In genomic region chr9:137550241-137550621, GRCh38 we compare ENCODE assay signal across 8 cellular contexts. TPM values are rescaled to one million over a fixed set of nuclear protein-coding genes. Genes with fewer than 3 reads are reported as not detected.
DNase-seq lines count a peak whose midpoint lies in the region; ATAC-seq and TF ChIP-seq lines count a peak whose summit lies in the region.

PNPLA7 (minus strand) TSS chr9:137550402; CDS start chr9:137550197, 205 bp downstream.

- DNase-seq in Daoy (ENCODE audit: low read depth): peak; percentile 81
- DNase-seq in MV-4-11 (lab: John Stamatoyannopoulos, UW): peak; percentile 55
- peak; percentile 86 for DNase-seq in SK-N-SH
- DNase-seq in adrenal gland: peak; percentile 90 to 96 (median 95)
- peak; percentile 92 for DNase-seq in Right ventricle myocardium inferior (ENCODE audit: missing footprints)
- peak in 55 of 56 donors; percentile 26 to 92 (median 76) for DNase-seq in nucleus accumbens (lab: John Stamatoyannopoulos, UW)

- peak within 1 kb of the TSS; percentile 69 for H3K9ac ChIP-seq in SK-N-SH

- peak within 1 kb of the TSS in 1 of 2 experiments; percentile 72; a peak in 2 of 4 replicates for H3K27ac ChIP-seq in SK-N-SH (ENCODE audit: low read depth in 2 of 2, low read length in 1 of 2)
- peak within 1 kb of the TSS; percentile 46 to 95 (median 83) for H3K27ac ChIP-seq in adrenal gland
- H3K27ac ChIP-seq in urinary bladder (ENCODE audit: low read depth): peak within 1 kb of the TSS; percentile 90

- H3K4me2 ChIP-seq in SK-N-SH: peak within 1 kb of the TSS; percentile 90

- no peak for TF ChIP-seq EP300 in SK-N-SH (IDR thresholded peaks at IDR 0.05; ENCODE audit: borderline replicate concordance in 1 of 2, low read depth in 1 of 2, low read length in 1 of 2)

- intact Hi-C loops in adrenal gland (cut with DNase I): no loop called here
- intact Hi-C loops in Right ventricle myocardium inferior (cut with DNase I): no loop called here

- 24% methylated on average over 13 of the region's 13 CpGs for WGBS in SK-N-SH (ENCODE audit: low lambda C conversion rate)
- WGBS in adrenal gland, 4 donors: 0 to 6% (median 3%) methylated on average over 5 to 13 of the region's 13 CpGs
- 6% methylated on average over 13 of the region's 13 CpGs for WGBS in urinary bladder

- 0 out of 2 replicates have a peak, but pooled peaks have one; percentile 3 for TF ChIP-seq RAD21 in SK-N-SH (IDR thresholded peaks at IDR 0.05; ENCODE audit: low read length)

- peaks cover 12% of the 10 kb centered on the region for H3F3A ChIP-seq in SK-N-SH (replicated peaks; ENCODE audit: insufficient read depth)

- TF ChIP-seq CTCF in SK-N-SH (IDR thresholded peaks at IDR 0.05) (no peak), adrenal gland (IDR thresholded peaks at IDR 0.05) (no peak)

- H3K4me1 ChIP-seq in SK-N-SH (ENCODE audit: control insufficient read depth in 1 of 2, insufficient read depth in 2 of 2, low read depth in 1 of 2, low read length in 1 of 2) (peaks cover 5 to 12% of the 10 kb centered on the region in 2 experiments; a peak in 1 of 4 replicates), adrenal gland (replicated peaks in 1 of 2) (peaks cover 8 to 19% of the 10 kb centered on the region in 2 donors), urinary bladder (ENCODE audit: insufficient read depth) (no peaks in the 10 kb centered on the region)

- H4K20me1 ChIP-seq in SK-N-SH (ENCODE audit: insufficient read depth): no peaks in the 10 kb centered on the region

- H3K36me3 ChIP-seq in SK-N-SH (replicated peaks in 1 of 2; ENCODE audit: control insufficient read depth in 1 of 2, insufficient read depth in 2 of 2, low read length in 1 of 2) (peaks cover 3 to 8% of the 10 kb centered on the region in 2 experiments), adrenal gland (replicated peaks in 1 of 2) (peaks cover 0 to 9% of the 10 kb centered on the region in 2 donors), urinary bladder (ENCODE audit: insufficient read depth) (no peaks in the 10 kb centered on the region)

- H3K4me3 ChIP-seq in SK-N-SH (ENCODE audit: low read depth in 2 of 2, low read length in 1 of 2): peak within 1 kb of the TSS; percentile 62 to 63
- peak within 1 kb of the TSS in 2 of 4 donors; percentile 62 to 81 for H3K4me3 ChIP-seq in adrenal gland
- peak within 1 kb of the TSS; percentile 76 for H3K4me3 ChIP-seq in urinary bladder (ENCODE audit: low read depth, low read length)

- TF ChIP-seq POLR2A in adrenal gland (IDR thresholded peaks at IDR 0.05): peak in 1 of 2 donors; percentile 59

- peaks cover 21% of the 10 kb centered on the region; the same call in 1 of the 2 replicates for H3K79me2 ChIP-seq in SK-N-SH (ENCODE audit: insufficient read depth)

- H3K27me3 ChIP-seq in SK-N-SH (ENCODE audit: insufficient read depth) (no peaks in the 10 kb centered on the region), adrenal gland (no peaks in the 10 kb centered on the region)

- 0 out of 2 replicates have a peak within 1 kb of the TSS, but pooled peaks have one; percentile 63 for H2AFZ ChIP-seq in SK-N-SH (ENCODE audit: low read depth)

- ATAC-seq in Right ventricle myocardium inferior (peak; percentile 86), GM21526 (IDR thresholded peaks at IDR 0.05; ENCODE audit: low FRiP score, unreplicated experiment) (no peak)

- POLR2A ChIA-PET in SK-N-SH (lab: Yijun Ruan, JAX): interaction anchor here (0.9 kb wide), 1 partner anchor 15 kb away, joined by 3 read pairs; no protein-coding TSS in a partner anchor

- no peaks in the 10 kb centered on the region for H3K9me2 ChIP-seq in SK-N-SH

- no peaks in the 10 kb centered on the region for H3K9me3 ChIP-seq in SK-N-SH
- no peaks in the 10 kb centered on the region for H3K9me3 ChIP-seq in adrenal gland (replicated peaks in 1 of 3)

- CTCF ChIA-PET in SK-N-SH (lab: Yijun Ruan, JAX): interaction anchor here (0.7 to 2.0 kb wide), 8 partner anchors 9 to 255 kb away, joined by 3 to 9 read pairs (median 3); no protein-coding TSS in a partner anchor

TF ChIP-seq in SK-N-SH, 30 proteins besides CTCF, POLR2A, EP300 and RAD21:
- TF ChIP-seq USF1 (IDR thresholded peaks at IDR 0.05; ENCODE audit: borderline replicate concordance, low read depth) (peak; percentile 59; the same call in 1 of the 2 replicates), FOXJ3 (CRISPR knock-in tag; IDR thresholded peaks at IDR 0.05) (0 out of 2 replicates have a peak, but pooled peaks have one; percentile 26), MAX (IDR thresholded peaks at IDR 0.05; ENCODE audit: low read depth) (peak; percentile 52; the same call in 1 of the 2 replicates), PBX3 (IDR thresholded peaks at IDR 0.05) (peak; percentile 18; the same call in 1 of the 2 replicates), RXRA (IDR thresholded peaks at IDR 0.05; ENCODE audit: borderline replicate concordance, low read depth) (no peak), USF2 (IDR thresholded peaks at IDR 0.05; ENCODE audit: borderline replicate concordance, low read depth, low read length) (peak; percentile 40; the same call in 1 of the 2 replicates), MXI1 (IDR thresholded peaks at IDR 0.05; ENCODE audit: low read depth, low read length) (peak; percentile 98), MEF2A (IDR thresholded peaks at IDR 0.05; ENCODE audit: borderline replicate concordance, low read depth) (no peak), JUND (IDR thresholded peaks at IDR 0.05) (no peak), RCOR1 (IDR thresholded peaks at IDR 0.05; ENCODE audit: low read length) (no peak), SIN3A (IDR thresholded peaks at IDR 0.05; ENCODE audit: borderline replicate concordance, low read depth, low read length) (0 out of 2 replicates have a peak, but pooled peaks have one; percentile 48), TCF12 (IDR thresholded peaks at IDR 0.05) (no peak), CHD2 (IDR thresholded peaks at IDR 0.05; ENCODE audit: low read length, partially characterized antibody) (no peak)
TF ChIP-seq in SK-N-SH: peak in this region for 7.

RNA-seq across cellular contexts. Expression of gene PNPLA7, which starts in this region (rescaled TPM):
- total RNA-seq in Daoy (2014; rRNA removed; shearing (Covaris generic)): under 0.01 TPM in 1 of 2 replicates, not detected in the other
- polyA plus RNA-seq in SK-N-SH (2012; rRNA removed): 0.88 and 0.99 TPM in 2 replicates
- polyA plus RNA-seq in SK-N-SH (2012; cell fraction: cytosol; rRNA removed): 0.24 and 0.35 TPM in 2 replicates
- 10.1 and 11.1 TPM in 2 replicates for polyA plus RNA-seq in SK-N-SH (2012; cell fraction: nucleus; rRNA removed)
- 10 to 100 TPM in 5 of 8 donors, 1 to 10 TPM in 3; 5.3 to 19.2 (median 10.8) TPM for total RNA-seq in adrenal gland
- 10 to 100 TPM in 2 of 3 donors, under 1 TPM in 1; 0.70 to 64.1 (median 35.5) TPM for polyA plus RNA-seq in adrenal gland
- 9.8 TPM for total RNA-seq in Right ventricle myocardium inferior
- total RNA-seq in urinary bladder: 1.1 TPM
- polyA plus RNA-seq in urinary bladder: 6.4 TPM

Comparison
In these comparisons a context has a peak if more than half of its experiments do, and no peak if none do; other contexts are left out.
1. Peak in DNase-seq in Daoy; RNA of the gene not detected or under 1 TPM.